ENCODE assay signal across 21 cellular contexts in genomic region chr16:241866-242265, GRCh38. TPM values are rescaled to one million over a fixed set of nuclear protein-coding genes. Genes with fewer than 3 reads are reported as not detected.
A peak's percentile ranks its signal among the peaks of the same experiment; 100 is the strongest.
DNase-seq lines count a peak whose midpoint lies in the region; ATAC-seq and TF ChIP-seq lines count a peak whose summit lies in the region.
"Had no signal": no experiment of that assay in that cellular context is flagged by ENCODE, and none has a peak within 500 bp of the region (broad histone marks: within the 10 kb centered on the region; RNA-seq: fewer than 3 reads in every experiment).

No MANE protein-coding gene starts in this region.

- peak in 3 of 4 donors; percentile 64 to 86 (median 77) for ATAC-seq in heart left ventricle
- peak; percentile 76 for ATAC-seq in left colon
- ATAC-seq: stimulated activated naive CD8-positive, alpha-beta T cell treated with anti-CD3 and anti-CD28 coated beads, Interleukin-15, amount 100 ng/mL, for 72 hours had no signal

- no TSS peak for BruUV-seq in OCI-LY7 (replicated peaks; lab: Mats Ljungman, UMichigan)

- H3K27me3 Mint-ChIP-seq in chondrocyte (ENCODE audit: low read depth): no peaks in the 10 kb centered on the region
- H3K27me3 Mint-ChIP-seq: CD8-positive, alpha-beta memory T cell; stimulated activated naive CD8-positive, alpha-beta T cell treated with anti-CD3 and anti-CD28 coated beads, Interleukin-15, amount 100 ng/mL, for 72 hours had no signal

- H3K36me3 Mint-ChIP-seq in chondrocyte (ENCODE audit: low read depth): no peaks in the 10 kb centered on the region

- no peaks in the 10 kb centered on the region for H3K9me3 Mint-ChIP-seq in chondrocyte (ENCODE audit: low read depth)
- H3K9me3 Mint-ChIP-seq: CD8-positive, alpha-beta memory T cell; nephron; stimulated activated naive CD8-positive, alpha-beta T cell treated with anti-CD3 and anti-CD28 coated beads, Interleukin-15, amount 100 ng/mL, for 72 hours had no signal

- no peaks in the 10 kb centered on the region for H3K79me2 ChIP-seq in OCI-LY7 (ENCODE audit: insufficient read depth, low read depth, low read length)

- 57 to 69% (median 64%) methylated on average over 6 of the region's 6 CpGs for WGBS in heart left ventricle, 4 donors

- TF ChIP-seq CTCF in heart left ventricle (IDR thresholded peaks at IDR 0.05) (no peak), chondrocyte (IDR thresholded peaks at IDR 0.05) (no peak), OCI-LY7 (conservative IDR thresholded peaks at IDR 0.05; ENCODE audit: low read length) (no peak)

- CTCF ChIA-PET in OCI-LY7 (lab: Charles Lee; ENCODE audit: unreplicated experiment): no interaction called here

- no peak overlapping the region for H3K4me3 Mint-ChIP-seq in chondrocyte (ENCODE audit: unreplicated experiment)
- H3K4me3 Mint-ChIP-seq: CD8-positive, alpha-beta memory T cell; nephron; stimulated activated naive CD8-positive, alpha-beta T cell treated with anti-CD3 and anti-CD28 coated beads, Interleukin-15, amount 100 ng/mL, for 72 hours had no signal

- no peaks in the 10 kb centered on the region for H3K27me3 ChIP-seq in heart left ventricle

- H3K4me2 ChIP-seq in OCI-LY7 (ENCODE audit: low read length): no peak overlapping the region

- H3K4me1 ChIP-seq in heart left ventricle (peaks cover 0 to 48% (median 25%) of the 10 kb centered on the region in 12 donors), OCI-LY7 (ENCODE audit: insufficient read depth, low read length, poor library complexity, severe bottlenecking) (peaks cover 21% of the 10 kb centered on the region)
- H3K4me1 ChIP-seq: prostate gland had no signal

- no peak for TF ChIP-seq POLR2A in heart left ventricle (IDR thresholded peaks at IDR 0.05)

- no peak overlapping the region for H2AFZ ChIP-seq in OCI-LY7 (ENCODE audit: low read length)

- POLR2A ChIA-PET in OCI-LY7 (lab: Charles Lee): no interaction called here

- intact Hi-C loops in heart left ventricle (cut with DNase I): loop anchor here in 1 of 10 donors (10.0 kb wide), 1 partner anchor 103 kb away; no protein-coding TSS in a partner anchor
- intact Hi-C loops in cardiac septum (cut with DNase I): no loop called here
- intact Hi-C loops in left colon (cut with DNase I, micrococcal nuclease): no loop called here
- intact Hi-C loops in OCI-LY7 (cut with micrococcal nuclease; ENCODE audit: unreplicated experiment): no loop called here

- peak in 1 of 5 donors; percentile 26 for DNase-seq in heart left ventricle
- DNase-seq in cardiac septum (ENCODE audit: low spot score): no peak
- DNase-seq in chondrocyte (ENCODE audit: low spot score): peak; percentile 34
- DNase-seq in left colon: no peak
- no peak for DNase-seq in midbrain (lab: John Stamatoyannopoulos, UW)
- no peak for DNase-seq in HuH-7.5 (ENCODE audit: low spot score)
- DNase-seq in OCI-LY7 (ENCODE audit: low spot score): no peak
- no peak for DNase-seq in iPS-NIHi11 (ENCODE audit: low spot score)
- DNase-seq: ACHN; activated CD4-positive, alpha-beta T cell treated with anti-CD3 and anti-CD28 coated beads for 1 hour; activated CD8-positive, alpha-beta memory T cell treated with anti-CD3 and anti-CD28 coated beads, Interleukin-2, amount 50 U/mL, for 4 hours; activated gamma-delta T cell treated with Interleukin-2 at 50 U/mL for 16 hours; CD8-positive, alpha-beta memory T cell; H7; Kasumi-1; NCI-H1436; NCI-H2227 treated with DMSO at 0.1 percent for 48 hours; stimulated activated naive CD8-positive, alpha-beta T cell treated with anti-CD3 and anti-CD28 coated beads, Interleukin-15, amount 100 ng/mL, for 72 hours had no signal

- no peak overlapping the region for H3K4me3 ChIP-seq in heart left ventricle
- no peak overlapping the region for H3K4me3 ChIP-seq in OCI-LY7 (ENCODE audit: low read depth, low read length, poor library complexity, severe bottlenecking)
- H3K4me3 ChIP-seq: prostate gland had no signal

- H3K9me3 ChIP-seq in heart left ventricle (no peaks in the 10 kb centered on the region), OCI-LY7 (ENCODE audit: low read length) (no peaks in the 10 kb centered on the region)
- H3K9me3 ChIP-seq: prostate gland had no signal

- H3K4me1 Mint-ChIP-seq in chondrocyte (ENCODE audit: low read depth): peaks cover 6% of the 10 kb centered on the region

- no peak overlapping the region for H3K27ac Mint-ChIP-seq in chondrocyte (ENCODE audit: unreplicated experiment)
- H3K27ac Mint-ChIP-seq: nephron; stimulated activated naive CD8-positive, alpha-beta T cell treated with anti-CD3 and anti-CD28 coated beads, Interleukin-15, amount 100 ng/mL, for 72 hours had no signal

- H3K27ac ChIP-seq in heart left ventricle (peak overlapping the region in 11 of 12 donors; percentile 15 to 71 (median 48)), OCI-LY7 (ENCODE audit: low read depth, low read length, poor library complexity, severe bottlenecking) (no peak overlapping the region)
- H3K27ac ChIP-seq: prostate gland, RWPE1 had no signal

- no peaks in the 10 kb centered on the region for H4K20me1 ChIP-seq in OCI-LY7 (ENCODE audit: insufficient read depth, low read length)

- H3K9me2 ChIP-seq in OCI-LY7 (ENCODE audit: insufficient read depth, low read length): no peaks in the 10 kb centered on the region

- H3K36me3 ChIP-seq in heart left ventricle: peaks cover 0 to 4% (median 0%) of the 10 kb centered on the region in 9 donors
- H3K36me3 ChIP-seq in OCI-LY7 (ENCODE audit: insufficient read depth, low read length): no peaks in the 10 kb centered on the region
- H3K36me3 ChIP-seq: prostate gland had no signal

RNA-seq across cellular contexts. Expression of gene FAM234A, which starts 7.2 kb away (rescaled TPM):
- total RNA-seq in heart left ventricle (100 to 1,000 TPM; 132 to 201 (median 148) TPM), cardiac septum (137 TPM), chondrocyte (122 to 146 TPM (median 125 TPM) in 3 replicates), left colon (100 to 1,000 TPM; 100 to 135 TPM), OCI-LY7 (2022) (26.8 and 30.1 TPM in 2 replicates)
- polyA plus RNA-seq in heart left ventricle: 100 to 1,000 TPM; 110 to 124 TPM
- 8.1 and 10.9 TPM in 2 replicates for total RNA-seq in OCI-LY7 (2014; rRNA removed; shearing (Covaris generic))

RNA-seq across cellular contexts. Expression of gene LUC7L, which starts 12.6 kb away (rescaled TPM):
- total RNA-seq in heart left ventricle (10 to 100 TPM; 12.5 to 26.8 (median 19.4) TPM), cardiac septum (30.9 TPM), chondrocyte (64.6 to 79.4 TPM (median 64.9 TPM) in 3 replicates), left colon (10 to 100 TPM; 46.5 to 48.9 TPM), OCI-LY7 (2022) (81.4 and 90.6 TPM in 2 replicates)
- polyA plus RNA-seq in heart left ventricle: 10 to 100 TPM; 17.7 to 47.5 TPM
- 90.5 and 92.6 TPM in 2 replicates for total RNA-seq in OCI-LY7 (2014; rRNA removed; shearing (Covaris generic))

RNA-seq across cellular contexts. Expression of gene RGS11, which starts 33.9 kb away (rescaled TPM):
- total RNA-seq in heart left ventricle (10 to 100 TPM in 5 of 9 donors, 1 to 10 TPM in 4; 4.9 to 19.5 (median 11.8) TPM), cardiac septum (31.4 TPM), chondrocyte (20.3 to 23.2 TPM (median 21.0 TPM) in 3 replicates), left colon (1 to 10 TPM; 2.6 to 7.6 TPM), OCI-LY7 (2022) (not detected in 2 replicates)
- polyA plus RNA-seq in heart left ventricle: 10 to 100 TPM in 1 of 2 donors, 1 to 10 TPM in 1; 1.1 to 12.1 TPM
- not detected in 2 replicates for total RNA-seq in OCI-LY7 (2014; rRNA removed; shearing (Covaris generic))
- polyA plus RNA-seq: CD8-positive, alpha-beta memory T cell had no signal

RNA-seq across cellular contexts. Expression of gene ARHGDIG, which starts 38.5 kb away (rescaled TPM):
- 10 to 100 TPM in 3 of 9 donors, 1 to 10 TPM in 6; 5.5 to 19.2 (median 8.2) TPM for total RNA-seq in heart left ventricle
- polyA plus RNA-seq in heart left ventricle: 10 to 100 TPM in 1 of 2 donors, under 1 TPM in 1; 0.26 to 11.4 TPM
- 2.8 TPM for total RNA-seq in cardiac septum
- total RNA-seq in chondrocyte: 0.82 to 4.0 TPM (median 3.7 TPM) in 3 replicates
- total RNA-seq in left colon: 1 to 10 TPM; 2.4 to 6.5 TPM
- not detected in 2 replicates for total RNA-seq in OCI-LY7 (2014; rRNA removed; shearing (Covaris generic))
- total RNA-seq in OCI-LY7 (2022): not detected in 2 replicates
- total RNA-seq: CD8-positive, alpha-beta memory T cell had no signal
- polyA plus RNA-seq: CD8-positive, alpha-beta memory T cell had no signal

RNA-seq across cellular contexts. Expression of gene PDIA2, which starts 41.1 kb away (rescaled TPM):
- 1 to 10 TPM in 8 of 9 donors, under 1 TPM in 1; 0.98 to 9.3 (median 5.1) TPM for total RNA-seq in heart left ventricle
- 1 to 10 TPM in 1 of 2 donors, under 1 TPM in 1; 0.17 to 1.7 TPM for polyA plus RNA-seq in heart left ventricle
- total RNA-seq in cardiac septum: 0.81 TPM
- 0.89 to 1.6 TPM (median 1.5 TPM) in 3 replicates for total RNA-seq in chondrocyte
- total RNA-seq in left colon: 1 to 10 TPM in 1 of 2 donors, under 1 TPM in 1; 0.67 to 2.1 TPM
- not detected in 2 replicates for total RNA-seq in OCI-LY7 (2014; rRNA removed; shearing (Covaris generic))
- not detected in 2 replicates for total RNA-seq in OCI-LY7 (2022)
- total RNA-seq: CD8-positive, alpha-beta memory T cell had no signal
- polyA plus RNA-seq: CD8-positive, alpha-beta memory T cell had no signal
